Comparison of ENCODE assay signal across 8 cellular contexts in genomic region chr1:85307987-85308836, GRCh38. TPM values are rescaled to one million over a fixed set of nuclear protein-coding genes. Genes with fewer than 3 reads are reported as not detected.
A peak's percentile ranks its signal among the peaks of the same experiment; 100 is the strongest.
DNase-seq lines count a peak whose midpoint lies in the region; FAIRE-seq and TF ChIP-seq lines count a peak whose summit lies in the region.

No MANE protein-coding gene starts in this region.

- no peaks in the 10 kb centered on the region for H4K20me1 ChIP-seq in MM.1S (ENCODE audit: insufficient read depth, low read length)

- H3K4me2 ChIP-seq in MM.1S (ENCODE audit: low read depth, low read length) = peak overlapping the region; percentile 56

- intact Hi-C loops in posterior vena cava (cut with DNase I) = loop anchor here (5.0 kb wide), 2 partner anchors 269 to 384 kb away; no protein-coding TSS in a partner anchor

- H3K9me3 Mint-ChIP-seq in HFFc6 = peaks cover 7% of the 10 kb centered on the region
- H3K9me3 Mint-ChIP-seq in activated naive CD8-positive, alpha-beta T cell (ENCODE audit: low read depth) = no peaks in the 10 kb centered on the region

- FAIRE-seq in urothelium cell line (lab: Jason Lieb, UNC) = no peak

- no peaks in the 10 kb centered on the region for H3F3A ChIP-seq in MM.1S (ENCODE audit: insufficient read depth, low read length)

- peaks cover 55% of the 10 kb centered on the region for H3K4me1 Mint-ChIP-seq in HFFc6 (ENCODE audit: low read depth)
- H3K4me1 Mint-ChIP-seq in activated naive CD8-positive, alpha-beta T cell (ENCODE audit: low read depth) = peaks cover 6% of the 10 kb centered on the region

- H3K36me3 Mint-ChIP-seq in HFFc6 (ENCODE audit: low read depth) = peaks cover 21% of the 10 kb centered on the region
- H3K36me3 Mint-ChIP-seq in activated naive CD8-positive, alpha-beta T cell = peaks cover 4% of the 10 kb centered on the region

- H3K4me1 ChIP-seq in MM.1S (ENCODE audit: low read length) (no peaks in the 10 kb centered on the region), cardiac muscle cell (ENCODE audit: low read depth) (no peaks in the 10 kb centered on the region)

- no peaks in the 10 kb centered on the region for H3K9me2 ChIP-seq in MM.1S (replicated peaks; ENCODE audit: insufficient read depth, low read length)

- no peak overlapping the region for H3K9ac ChIP-seq in MM.1S (ENCODE audit: low read length)

- no peaks in the 10 kb centered on the region for H3K27me3 ChIP-seq in MM.1S (replicated peaks; ENCODE audit: insufficient read depth, low read length)
- H3K27me3 ChIP-seq in cardiac muscle cell = no peaks in the 10 kb centered on the region

- peak overlapping the region; percentile 64 for H3K4me3 Mint-ChIP-seq in HFFc6
- peak overlapping the region; percentile 66 for H3K4me3 Mint-ChIP-seq in activated naive CD8-positive, alpha-beta T cell

- H3K27ac ChIP-seq in MM.1S (ENCODE audit: low read length) (no peak overlapping the region), cardiac muscle cell (no peak overlapping the region)

- H3K27me3 Mint-ChIP-seq in HFFc6 (ENCODE audit: insufficient read depth) = peaks cover 27% of the 10 kb centered on the region
- H3K27me3 Mint-ChIP-seq in activated naive CD8-positive, alpha-beta T cell = peaks cover 32% of the 10 kb centered on the region

- H3K27ac Mint-ChIP-seq in HFFc6 = peak overlapping the region; percentile 68
- no peak overlapping the region for H3K27ac Mint-ChIP-seq in activated naive CD8-positive, alpha-beta T cell

- H3K36me3 ChIP-seq in MM.1S (replicated peaks; ENCODE audit: insufficient read depth, low read length) (no peaks in the 10 kb centered on the region), cardiac muscle cell (no peaks in the 10 kb centered on the region)

- H3K79me2 ChIP-seq in MM.1S (ENCODE audit: low read length) = no peaks in the 10 kb centered on the region

- peak overlapping the region; percentile 8; the same call in 1 of the 2 replicates for H2AFZ ChIP-seq in MM.1S (ENCODE audit: low read length)

- H3K4me3 ChIP-seq in MM.1S (ENCODE audit: low read length) (peak overlapping the region; percentile 11), cardiac muscle cell (no peak overlapping the region)

- TF ChIP-seq CTCF in GM12801 (IDR thresholded peaks at IDR 0.05; ENCODE audit: extremely low read depth, insufficient read length) (peak; percentile 45), HFFc6 (IDR thresholded peaks at IDR 0.05) (peak; percentile 97), MM.1S (IDR thresholded peaks at IDR 0.05; ENCODE audit: low read length) (peak; percentile 87), cardiac muscle cell (IDR thresholded peaks at IDR 0.05; ENCODE audit: low read depth, low read length) (peak; percentile 99)

- peak; percentile 76 for DNase-seq in HFFc6
- peak; percentile 61 for DNase-seq in MM.1S
- peak; percentile 23 for DNase-seq in SKM-1 (lab: John Stamatoyannopoulos, UW; ENCODE audit: unreplicated experiment)
- peak; percentile 92 to 94 for DNase-seq in cardiac muscle cell (ENCODE audit: low read depth in 1 of 2, low spot score in 1 of 2)
- DNase-seq in posterior vena cava (ENCODE audit: low spot score) = peak; percentile 96
- peak; percentile 81 for DNase-seq in urothelium cell line (ENCODE audit: low spot score)

- no peaks in the 10 kb centered on the region for H3K9me3 ChIP-seq in MM.1S (replicated peaks; ENCODE audit: insufficient read depth, low read length)
- H3K9me3 ChIP-seq in cardiac muscle cell (ENCODE audit: low read depth) = no peaks in the 10 kb centered on the region

RNA-seq across cellular contexts. Expression of gene BCL10, which starts 31.8 kb away (rescaled TPM):
- total RNA-seq in HFFc6 (2021; fragmentation: NEBNext Ultra II Directional; extraction: Animal tissue kit (Norgen Biotek cat#: 25700)) = 10 to 100 TPM; 33.4 to 45.6 (median 39.2) TPM
- 11.7 and 12.8 TPM in 2 replicates for total RNA-seq in cardiac muscle cell
- polyA plus RNA-seq in cardiac muscle cell = 11.7 and 18.9 TPM in 2 replicates
- 10 to 100 TPM; 17.0 to 22.1 TPM for total RNA-seq in posterior vena cava

RNA-seq across cellular contexts. Expression of gene C1orf52, which starts 48.8 kb away (rescaled TPM):
- 10 to 100 TPM; 20.6 to 26.1 (median 22.7) TPM for total RNA-seq in HFFc6 (2021; fragmentation: NEBNext Ultra II Directional; extraction: Animal tissue kit (Norgen Biotek cat#: 25700))
- 63.4 and 71.6 TPM in 2 replicates for total RNA-seq in cardiac muscle cell
- polyA plus RNA-seq in cardiac muscle cell = 82.1 and 91.4 TPM in 2 replicates
- 10 to 100 TPM; 17.5 to 22.9 TPM for total RNA-seq in posterior vena cava

Comparison
In these comparisons a context has a peak if more than half of its experiments do, and no peak if none do; other contexts are left out.
1. CTCF ChIP-seq: peak in every context shown above with its lines; median percentile 99 in cardiac muscle cell; 97 in HFFc6; 87 in MM.1S; 45 in GM12801.
2. DNase-seq: peak in every context shown above with its lines; median percentile 96 in posterior vena cava; 93 in cardiac muscle cell; 81 in urothelium cell line; 76 in HFFc6; 61 in MM.1S; 23 in SKM-1.